3 cellular contexts compared by ENCODE assay signal in the genomic region with DNA sequence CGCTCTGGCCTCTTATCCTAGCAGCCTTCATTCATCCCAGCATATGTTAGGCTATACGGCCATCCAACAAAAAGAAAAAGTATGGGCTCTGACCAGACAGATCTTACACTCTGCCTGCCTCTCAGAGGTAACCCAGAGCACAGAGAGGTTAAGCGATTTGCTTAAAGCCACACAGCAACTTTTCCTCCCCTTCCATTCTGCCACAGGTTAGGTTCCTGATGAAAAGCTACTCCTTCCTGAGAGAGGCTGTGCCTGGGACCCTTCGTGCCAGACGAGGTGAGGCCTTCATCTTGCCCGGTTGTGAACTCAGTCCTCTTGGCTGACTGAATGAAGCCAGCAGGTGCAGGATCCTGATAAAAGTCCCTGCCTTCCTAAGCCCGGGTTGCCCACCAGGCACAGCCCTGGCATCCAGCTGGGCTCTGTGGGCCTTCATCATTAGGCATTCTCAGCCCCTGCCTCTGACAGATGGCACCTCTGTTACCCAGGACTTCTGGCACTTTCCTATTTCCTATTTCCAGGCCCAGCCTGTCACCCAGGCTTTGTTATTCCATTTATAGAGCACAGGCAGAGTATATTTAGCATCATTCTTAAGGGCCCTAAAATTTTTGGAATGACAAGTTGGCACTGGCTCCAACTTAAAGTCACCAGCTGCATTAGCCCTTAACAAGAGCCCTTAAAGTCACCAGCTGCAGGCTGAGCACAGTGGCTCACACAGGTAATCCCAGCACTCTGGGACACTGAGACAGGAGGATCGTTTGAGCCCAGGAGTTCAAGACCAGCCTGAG.
TF ChIP-seq lines count a peak whose summit lies in the region.

No MANE protein-coding gene starts in this region.

TF ChIP-seq in HepG2, 621 proteins besides CTCF, POLR2A, EP300 and RAD21:
- TF ChIP-seq ZFY (CRISPR knock-in tag; IDR thresholded peaks at IDR 0.05) (no peak), HMG20B (CRISPR knock-in tag; conservative IDR thresholded peaks at IDR 0.05) (no peak), ZNF335 (CRISPR knock-in tag; IDR thresholded peaks at IDR 0.05) (no peak), ZNF768 (CRISPR knock-in tag; IDR thresholded peaks at IDR 0.05) (peak; percentile 94)
- TF ChIP-seq, protein P1, sequence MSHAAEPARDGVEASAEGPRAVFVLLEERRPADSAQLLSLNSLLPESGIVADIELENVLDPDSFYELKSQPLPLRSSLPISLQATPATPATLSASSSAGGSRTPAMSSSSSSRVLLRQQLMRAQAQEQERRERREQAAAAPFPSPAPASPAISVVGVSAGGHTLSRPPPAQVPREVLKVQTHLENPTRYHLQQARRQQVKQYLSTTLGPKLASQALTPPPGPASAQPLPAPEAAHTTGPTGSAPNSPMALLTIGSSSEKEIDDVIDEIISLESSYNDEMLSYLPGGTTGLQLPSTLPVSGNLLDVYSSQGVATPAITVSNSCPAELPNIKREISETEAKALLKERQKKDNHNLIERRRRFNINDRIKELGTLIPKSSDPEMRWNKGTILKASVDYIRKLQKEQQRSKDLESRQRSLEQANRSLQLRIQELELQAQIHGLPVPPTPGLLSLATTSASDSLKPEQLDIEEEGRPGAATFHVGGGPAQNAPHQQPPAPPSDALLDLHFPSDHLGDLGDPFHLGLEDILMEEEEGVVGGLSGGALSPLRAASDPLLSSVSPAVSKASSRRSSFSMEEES (CRISPR knock-in tag; IDR thresholded peaks at IDR 0.05): no peak
- TF ChIP-seq, protein P2, sequence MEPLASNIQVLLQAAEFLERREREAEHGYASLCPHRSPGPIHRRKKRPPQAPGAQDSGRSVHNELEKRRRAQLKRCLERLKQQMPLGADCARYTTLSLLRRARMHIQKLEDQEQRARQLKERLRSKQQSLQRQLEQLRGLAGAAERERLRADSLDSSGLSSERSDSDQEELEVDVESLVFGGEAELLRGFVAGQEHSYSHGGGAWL (CRISPR knock-in tag; IDR thresholded peaks at IDR 0.05): no peak
- TF ChIP-seq, protein P3, sequence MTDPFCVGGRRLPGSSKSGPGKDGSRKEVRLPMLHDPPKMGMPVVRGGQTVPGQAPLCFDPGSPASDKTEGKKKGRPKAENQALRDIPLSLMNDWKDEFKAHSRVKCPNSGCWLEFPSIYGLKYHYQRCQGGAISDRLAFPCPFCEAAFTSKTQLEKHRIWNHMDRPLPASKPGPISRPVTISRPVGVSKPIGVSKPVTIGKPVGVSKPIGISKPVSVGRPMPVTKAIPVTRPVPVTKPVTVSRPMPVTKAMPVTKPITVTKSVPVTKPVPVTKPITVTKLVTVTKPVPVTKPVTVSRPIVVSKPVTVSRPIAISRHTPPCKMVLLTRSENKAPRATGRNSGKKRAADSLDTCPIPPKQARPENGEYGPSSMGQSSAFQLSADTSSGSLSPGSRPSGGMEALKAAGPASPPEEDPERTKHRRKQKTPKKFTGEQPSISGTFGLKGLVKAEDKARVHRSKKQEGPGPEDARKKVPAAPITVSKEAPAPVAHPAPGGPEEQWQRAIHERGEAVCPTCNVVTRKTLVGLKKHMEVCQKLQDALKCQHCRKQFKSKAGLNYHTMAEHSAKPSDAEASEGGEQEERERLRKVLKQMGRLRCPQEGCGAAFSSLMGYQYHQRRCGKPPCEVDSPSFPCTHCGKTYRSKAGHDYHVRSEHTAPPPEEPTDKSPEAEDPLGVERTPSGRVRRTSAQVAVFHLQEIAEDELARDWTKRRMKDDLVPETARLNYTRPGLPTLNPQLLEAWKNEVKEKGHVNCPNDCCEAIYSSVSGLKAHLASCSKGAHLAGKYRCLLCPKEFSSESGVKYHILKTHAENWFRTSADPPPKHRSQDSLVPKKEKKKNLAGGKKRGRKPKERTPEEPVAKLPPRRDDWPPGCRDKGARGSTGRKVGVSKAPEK (CRISPR knock-in tag; IDR thresholded peaks at IDR 0.05; ENCODE audit: borderline replicate concordance): no peak

TF ChIP-seq in K562, 482 proteins besides CTCF, POLR2A, EP300 and RAD21:
- TF ChIP-seq, protein P4, sequence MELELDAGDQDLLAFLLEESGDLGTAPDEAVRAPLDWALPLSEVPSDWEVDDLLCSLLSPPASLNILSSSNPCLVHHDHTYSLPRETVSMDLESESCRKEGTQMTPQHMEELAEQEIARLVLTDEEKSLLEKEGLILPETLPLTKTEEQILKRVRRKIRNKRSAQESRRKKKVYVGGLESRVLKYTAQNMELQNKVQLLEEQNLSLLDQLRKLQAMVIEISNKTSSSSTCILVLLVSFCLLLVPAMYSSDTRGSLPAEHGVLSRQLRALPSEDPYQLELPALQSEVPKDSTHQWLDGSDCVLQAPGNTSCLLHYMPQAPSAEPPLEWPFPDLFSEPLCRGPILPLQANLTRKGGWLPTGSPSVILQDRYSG (tag; conservative IDR thresholded peaks at IDR 0.05; ENCODE audit: low read depth): no peak
- TF ChIP-seq ZNF143 (CRISPR knock-in tag; IDR thresholded peaks at IDR 0.05) (no peak), ZFP36 (IDR thresholded peaks at IDR 0.05; ENCODE audit: low read depth, low read length, partially characterized antibody) (peak; percentile 94), BCOR (IDR thresholded peaks at IDR 0.05) (peak; percentile 97), RBM15 (IDR thresholded peaks at IDR 0.05; ENCODE audit: insufficient read depth, low read length) (no peak), KDM1A (IDR thresholded peaks at IDR 0.05) (peak; percentile 47 to 81; a peak in 2 of 4 replicates), HDAC2 (IDR thresholded peaks at IDR 0.05) (peak; percentile 62; the same call in 1 of the 2 replicates), SMARCA5 (IDR thresholded peaks at IDR 0.05) (peak; percentile 94), ZNF778 (CRISPR knock-in tag; IDR thresholded peaks at IDR 0.05) (no peak), PTBP1 (IDR thresholded peaks at IDR 0.05; ENCODE audit: low read depth, low read length) (peak; percentile 55; the same call in 1 of the 2 replicates), RBM25 (IDR thresholded peaks at IDR 0.05; ENCODE audit: low read depth, low read length, severe bottlenecking) (peak; percentile 93), ADNP (tag; IDR thresholded peaks at IDR 0.05) (peak; percentile 67), SMARCA4 (IDR thresholded peaks at IDR 0.05) (no peak), ZSCAN32 (CRISPR knock-in tag; IDR thresholded peaks at IDR 0.05) (no peak), MXI1 (IDR thresholded peaks at IDR 0.05; ENCODE audit: low read depth, low read length) (no peak), ZNF12 (CRISPR knock-in tag; IDR thresholded peaks at IDR 0.05) (no peak), CBX1 (IDR thresholded peaks at IDR 0.05; ENCODE audit: low read depth) (peak; percentile 63; the same call in 1 of the 2 replicates), BRD9 (IDR thresholded peaks at IDR 0.05; ENCODE audit: low read depth, partially characterized antibody) (peak; percentile 29)
- TF ChIP-seq, protein P5, sequence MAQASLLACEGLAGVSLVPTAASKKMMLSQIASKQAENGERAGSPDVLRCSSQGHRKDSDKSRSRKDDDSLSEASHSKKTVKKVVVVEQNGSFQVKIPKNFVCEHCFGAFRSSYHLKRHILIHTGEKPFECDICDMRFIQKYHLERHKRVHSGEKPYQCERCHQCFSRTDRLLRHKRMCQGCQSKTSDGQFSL (CRISPR knock-in tag; IDR thresholded peaks at IDR 0.05): no peak
- TF ChIP-seq, protein P5 (tag; IDR thresholded peaks at IDR 0.05): peak in 1 of 2 experiments; percentile 8; a peak in 1 of 4 replicates
- TF ChIP-seq, protein P6, sequence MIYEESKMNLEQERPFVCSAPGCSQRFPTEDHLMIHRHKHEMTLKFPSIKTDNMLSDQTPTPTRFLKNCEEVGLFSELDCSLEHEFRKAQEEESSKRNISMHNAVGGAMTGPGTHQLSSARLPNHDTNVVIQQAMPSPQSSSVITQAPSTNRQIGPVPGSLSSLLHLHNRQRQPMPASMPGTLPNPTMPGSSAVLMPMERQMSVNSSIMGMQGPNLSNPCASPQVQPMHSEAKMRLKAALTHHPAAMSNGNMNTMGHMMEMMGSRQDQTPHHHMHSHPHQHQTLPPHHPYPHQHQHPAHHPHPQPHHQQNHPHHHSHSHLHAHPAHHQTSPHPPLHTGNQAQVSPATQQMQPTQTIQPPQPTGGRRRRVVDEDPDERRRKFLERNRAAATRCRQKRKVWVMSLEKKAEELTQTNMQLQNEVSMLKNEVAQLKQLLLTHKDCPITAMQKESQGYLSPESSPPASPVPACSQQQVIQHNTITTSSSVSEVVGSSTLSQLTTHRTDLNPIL (CRISPR knock-in tag; IDR thresholded peaks at IDR 0.05): no peak
- TF ChIP-seq, protein P7, sequence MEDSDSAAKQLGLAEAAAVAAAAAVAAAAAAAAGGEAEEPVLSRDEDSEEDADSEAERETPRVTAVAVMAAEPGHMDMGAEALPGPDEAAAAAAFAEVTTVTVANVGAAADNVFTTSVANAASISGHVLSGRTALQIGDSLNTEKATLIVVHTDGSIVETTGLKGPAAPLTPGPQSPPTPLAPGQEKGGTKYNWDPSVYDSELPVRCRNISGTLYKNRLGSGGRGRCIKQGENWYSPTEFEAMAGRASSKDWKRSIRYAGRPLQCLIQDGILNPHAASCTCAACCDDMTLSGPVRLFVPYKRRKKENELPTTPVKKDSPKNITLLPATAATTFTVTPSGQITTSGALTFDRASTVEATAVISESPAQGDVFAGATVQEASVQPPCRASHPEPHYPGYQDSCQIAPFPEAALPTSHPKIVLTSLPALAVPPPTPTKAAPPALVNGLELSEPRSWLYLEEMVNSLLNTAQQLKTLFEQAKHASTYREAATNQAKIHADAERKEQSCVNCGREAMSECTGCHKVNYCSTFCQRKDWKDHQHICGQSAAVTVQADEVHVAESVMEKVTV (CRISPR knock-in tag; IDR thresholded peaks at IDR 0.05): no peak

TF ChIP-seq in SK-N-SH, 30 proteins besides CTCF, POLR2A, EP300 and RAD21 (continues in another document):
- TF ChIP-seq, protein P8, sequence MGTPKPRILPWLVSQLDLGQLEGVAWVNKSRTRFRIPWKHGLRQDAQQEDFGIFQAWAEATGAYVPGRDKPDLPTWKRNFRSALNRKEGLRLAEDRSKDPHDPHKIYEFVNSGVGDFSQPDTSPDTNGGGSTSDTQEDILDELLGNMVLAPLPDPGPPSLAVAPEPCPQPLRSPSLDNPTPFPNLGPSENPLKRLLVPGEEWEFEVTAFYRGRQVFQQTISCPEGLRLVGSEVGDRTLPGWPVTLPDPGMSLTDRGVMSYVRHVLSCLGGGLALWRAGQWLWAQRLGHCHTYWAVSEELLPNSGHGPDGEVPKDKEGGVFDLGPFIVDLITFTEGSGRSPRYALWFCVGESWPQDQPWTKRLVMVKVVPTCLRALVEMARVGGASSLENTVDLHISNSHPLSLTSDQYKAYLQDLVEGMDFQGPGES (IDR thresholded peaks at IDR 0.05; ENCODE audit: low read depth, low read length): no peak
- no peak for TF ChIP-seq FOXM1 (IDR thresholded peaks at IDR 0.05; ENCODE audit: low read depth)
- no peak for TF ChIP-seq RXRA (IDR thresholded peaks at IDR 0.05; ENCODE audit: borderline replicate concordance, low read depth)
- no peak for TF ChIP-seq EZH2phosphoT487 (IDR thresholded peaks at IDR 0.05; ENCODE audit: borderline replicate concordance, low read depth)
- TF ChIP-seq GATA2 (CRISPR knock-in tag; IDR thresholded peaks at IDR 0.05): no peak
- no peak for TF ChIP-seq MXI1 (IDR thresholded peaks at IDR 0.05; ENCODE audit: low read depth, low read length)
- TF ChIP-seq RFX5 (IDR thresholded peaks at IDR 0.05; ENCODE audit: low read length): no peak
- no peak for TF ChIP-seq SIN3A (IDR thresholded peaks at IDR 0.05; ENCODE audit: borderline replicate concordance, low read depth, low read length)
- no peak for TF ChIP-seq TEAD4 (IDR thresholded peaks at IDR 0.05; ENCODE audit: borderline replicate concordance, insufficient read depth)
- no peak for TF ChIP-seq NRF1 (IDR thresholded peaks at IDR 0.05; ENCODE audit: low read depth, low read length)
- TF ChIP-seq JUND (IDR thresholded peaks at IDR 0.05): no peak
- TF ChIP-seq RCOR1 (IDR thresholded peaks at IDR 0.05; ENCODE audit: low read length): no peak
- TF ChIP-seq, protein P9, sequence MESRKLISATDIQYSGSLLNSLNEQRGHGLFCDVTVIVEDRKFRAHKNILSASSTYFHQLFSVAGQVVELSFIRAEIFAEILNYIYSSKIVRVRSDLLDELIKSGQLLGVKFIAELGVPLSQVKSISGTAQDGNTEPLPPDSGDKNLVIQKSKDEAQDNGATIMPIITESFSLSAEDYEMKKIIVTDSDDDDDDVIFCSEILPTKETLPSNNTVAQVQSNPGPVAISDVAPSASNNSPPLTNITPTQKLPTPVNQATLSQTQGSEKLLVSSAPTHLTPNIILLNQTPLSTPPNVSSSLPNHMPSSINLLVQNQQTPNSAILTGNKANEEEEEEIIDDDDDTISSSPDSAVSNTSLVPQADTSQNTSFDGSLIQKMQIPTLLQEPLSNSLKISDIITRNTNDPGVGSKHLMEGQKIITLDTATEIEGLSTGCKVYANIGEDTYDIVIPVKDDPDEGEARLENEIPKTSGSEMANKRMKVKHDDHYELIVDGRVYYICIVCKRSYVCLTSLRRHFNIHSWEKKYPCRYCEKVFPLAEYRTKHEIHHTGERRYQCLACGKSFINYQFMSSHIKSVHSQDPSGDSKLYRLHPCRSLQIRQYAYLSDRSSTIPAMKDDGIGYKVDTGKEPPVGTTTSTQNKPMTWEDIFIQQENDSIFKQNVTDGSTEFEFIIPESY (IDR thresholded peaks at IDR 0.05; ENCODE audit: borderline replicate concordance, low read depth): no peak
- TF ChIP-seq, protein P10, sequence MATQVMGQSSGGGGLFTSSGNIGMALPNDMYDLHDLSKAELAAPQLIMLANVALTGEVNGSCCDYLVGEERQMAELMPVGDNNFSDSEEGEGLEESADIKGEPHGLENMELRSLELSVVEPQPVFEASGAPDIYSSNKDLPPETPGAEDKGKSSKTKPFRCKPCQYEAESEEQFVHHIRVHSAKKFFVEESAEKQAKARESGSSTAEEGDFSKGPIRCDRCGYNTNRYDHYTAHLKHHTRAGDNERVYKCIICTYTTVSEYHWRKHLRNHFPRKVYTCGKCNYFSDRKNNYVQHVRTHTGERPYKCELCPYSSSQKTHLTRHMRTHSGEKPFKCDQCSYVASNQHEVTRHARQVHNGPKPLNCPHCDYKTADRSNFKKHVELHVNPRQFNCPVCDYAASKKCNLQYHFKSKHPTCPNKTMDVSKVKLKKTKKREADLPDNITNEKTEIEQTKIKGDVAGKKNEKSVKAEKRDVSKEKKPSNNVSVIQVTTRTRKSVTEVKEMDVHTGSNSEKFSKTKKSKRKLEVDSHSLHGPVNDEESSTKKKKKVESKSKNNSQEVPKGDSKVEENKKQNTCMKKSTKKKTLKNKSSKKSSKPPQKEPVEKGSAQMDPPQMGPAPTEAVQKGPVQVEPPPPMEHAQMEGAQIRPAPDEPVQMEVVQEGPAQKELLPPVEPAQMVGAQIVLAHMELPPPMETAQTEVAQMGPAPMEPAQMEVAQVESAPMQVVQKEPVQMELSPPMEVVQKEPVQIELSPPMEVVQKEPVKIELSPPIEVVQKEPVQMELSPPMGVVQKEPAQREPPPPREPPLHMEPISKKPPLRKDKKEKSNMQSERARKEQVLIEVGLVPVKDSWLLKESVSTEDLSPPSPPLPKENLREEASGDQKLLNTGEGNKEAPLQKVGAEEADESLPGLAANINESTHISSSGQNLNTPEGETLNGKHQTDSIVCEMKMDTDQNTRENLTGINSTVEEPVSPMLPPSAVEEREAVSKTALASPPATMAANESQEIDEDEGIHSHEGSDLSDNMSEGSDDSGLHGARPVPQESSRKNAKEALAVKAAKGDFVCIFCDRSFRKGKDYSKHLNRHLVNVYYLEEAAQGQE (IDR thresholded peaks at IDR 0.05; ENCODE audit: low read depth, low read length): no peak
- TF ChIP-seq, protein P11, sequence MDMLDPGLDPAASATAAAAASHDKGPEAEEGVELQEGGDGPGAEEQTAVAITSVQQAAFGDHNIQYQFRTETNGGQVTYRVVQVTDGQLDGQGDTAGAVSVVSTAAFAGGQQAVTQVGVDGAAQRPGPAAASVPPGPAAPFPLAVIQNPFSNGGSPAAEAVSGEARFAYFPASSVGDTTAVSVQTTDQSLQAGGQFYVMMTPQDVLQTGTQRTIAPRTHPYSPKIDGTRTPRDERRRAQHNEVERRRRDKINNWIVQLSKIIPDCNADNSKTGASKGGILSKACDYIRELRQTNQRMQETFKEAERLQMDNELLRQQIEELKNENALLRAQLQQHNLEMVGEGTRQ (IDR thresholded peaks at IDR 0.05; ENCODE audit: borderline replicate concordance, low read depth, low read length): no peak
- TF ChIP-seq, protein P12, sequence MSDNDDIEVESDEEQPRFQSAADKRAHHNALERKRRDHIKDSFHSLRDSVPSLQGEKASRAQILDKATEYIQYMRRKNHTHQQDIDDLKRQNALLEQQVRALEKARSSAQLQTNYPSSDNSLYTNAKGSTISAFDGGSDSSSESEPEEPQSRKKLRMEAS (IDR thresholded peaks at IDR 0.05; ENCODE audit: low read depth): no peak
